ENCODE assay signal across 22 cellular contexts in genomic region chr3:24832878-24833277, GRCh38.
DNase-seq lines count a peak whose midpoint lies in the region; ATAC-seq, FAIRE-seq and TF ChIP-seq lines count a peak whose summit lies in the region.
"Had no signal": no experiment of that assay in that cellular context is flagged by ENCODE, and none has a peak within 500 bp of the region (broad histone marks: within the 10 kb centered on the region; RNA-seq: fewer than 3 reads in every experiment).

No MANE protein-coding gene starts in this region.

- H3K4me1 ChIP-seq in HEK293 (ENCODE audit: control insufficient read depth, insufficient read depth, low read length) (peaks cover 3% of the 10 kb centered on the region; the same call in 1 of the 2 replicates), RWPE2 (ENCODE audit: insufficient read depth, poor library complexity, severe bottlenecking) (no peaks in the 10 kb centered on the region), H1 (replicated peaks in 1 of 4; ENCODE audit: control insufficient read depth in 3 of 4, insufficient read depth in 4 of 4, low read length in 3 of 4) (peaks cover 0 to 10% (median 4%) of the 10 kb centered on the region in 4 experiments; a peak in 5 of 7 replicates), MM.1S (ENCODE audit: low read length) (no peaks in the 10 kb centered on the region)

- H3K36me3 ChIP-seq in HEK293 (ENCODE audit: control insufficient read depth in 2 of 2, insufficient read depth in 1 of 2, low read length in 2 of 2): no peaks in the 10 kb centered on the region
- H3K36me3 ChIP-seq in RWPE2 (ENCODE audit: low read depth): no peaks in the 10 kb centered on the region
- no peaks in the 10 kb centered on the region for H3K36me3 ChIP-seq in H1 (ENCODE audit: control insufficient read depth in 2 of 4, insufficient read depth in 4 of 4, low read length in 3 of 4)
- no peaks in the 10 kb centered on the region for H3K36me3 ChIP-seq in MM.1S (replicated peaks; ENCODE audit: insufficient read depth, low read length)
- H3K36me3 ChIP-seq: BLaER1 treated with 17β-estradiol and CSF1 and Interleukin-3, amounts not matched to agents 10 nM and 100 nM; Peyer's patch had no signal

- H3K4me2 ChIP-seq in H1 (ENCODE audit: insufficient read depth in 1 of 2, low read depth in 2 of 2, low read length in 2 of 2) (no peak overlapping the region), MM.1S (ENCODE audit: low read depth, low read length) (no peak overlapping the region)
- H3K4me2 ChIP-seq: BLaER1 treated with 17β-estradiol and CSF1 and Interleukin-3, amounts not matched to agents 10 nM and 100 nM; KMS-11 had no signal

- H3K18ac ChIP-seq in H1 (ENCODE audit: extremely low read depth, low read length): no peak overlapping the region

- peaks cover 10% of the 10 kb centered on the region for H3K4me1 Mint-ChIP-seq in neural crest cell

- no peak overlapping the region for H3K4ac ChIP-seq in H1 (replicated peaks; ENCODE audit: insufficient read length, low read depth, low read length)

- WGBS in H1 (ENCODE audit: extremely low coverage in 1 of 2, insufficient coverage in 1 of 2, insufficient read length in 1 of 2, insufficient replicate concordance in 2 of 2, low coverage in 1 of 2, low lambda C conversion rate in 2 of 2, missing lambda C conversion rate in 1 of 2), 2 experiments: 87% methylated on average over 5 of the region's 5 CpGs; no CpG with 5 or more reads in 1 of the 2 experiments

- peaks cover 41% of the 10 kb centered on the region for H3K27me3 Mint-ChIP-seq in neural crest cell (ENCODE audit: low read depth)

- peak; percentile 21; the same call in 1 of the 3 replicates for ATAC-seq in RWPE2 (ENCODE audit: low read depth)
- ATAC-seq: CD8-positive, alpha-beta T cell; GM12878 had no signal

- no peak overlapping the region for H2BK12ac ChIP-seq in H1 (ENCODE audit: low read depth, low read length)

- no peak for TF ChIP-seq EP300 in H1 (IDR thresholded peaks at IDR 0.05; ENCODE audit: borderline replicate concordance in 1 of 2, low read depth in 2 of 2, low read length in 2 of 2)

- no peak overlapping the region for H3K27ac Mint-ChIP-seq in neural crest cell (ENCODE audit: unreplicated experiment)
- H3K27ac Mint-ChIP-seq: CD8-positive, alpha-beta T cell had no signal

- H3K27ac ChIP-seq in HEK293 (ENCODE audit: extremely low read depth, low read depth, low read length) (no peak overlapping the region), RWPE2 (ENCODE audit: poor library complexity, severe bottlenecking) (no peak overlapping the region), H1 (ENCODE audit: low read depth, low read length) (no peak overlapping the region), MM.1S (ENCODE audit: low read length) (no peak overlapping the region)
- H3K27ac ChIP-seq: BLaER1 treated with 17β-estradiol and CSF1 and Interleukin-3, amounts not matched to agents 10 nM and 100 nM; KMS-11; Peyer's patch; SK-N-MC had no signal

- no peak for TF ChIP-seq RAD21 in H1 (IDR thresholded peaks at IDR 0.05 in 1 of 2, conservative IDR thresholded peaks at IDR 0.05 in 1 of 2; ENCODE audit: low read depth in 2 of 2, low read length in 2 of 2)

- H2BK5ac ChIP-seq in H1 (ENCODE audit: low read depth, low read length): no peak overlapping the region

- H3K27me3 ChIP-seq in RWPE2 (ENCODE audit: insufficient read depth, poor library complexity, severe bottlenecking) (peaks cover 37% of the 10 kb centered on the region), H1 (replicated peaks in 1 of 4; ENCODE audit: control insufficient read depth in 3 of 4, extremely low read depth in 1 of 4, insufficient read depth in 3 of 4, low read length in 3 of 4) (peaks cover 13 to 32% (median 28%) of the 10 kb centered on the region in 4 experiments), MM.1S (replicated peaks; ENCODE audit: insufficient read depth, low read length) (no peaks in the 10 kb centered on the region)

- peaks cover 17% of the 10 kb centered on the region for H3K23me2 ChIP-seq in H1 (ENCODE audit: low read depth, low read length)

- H2AFZ ChIP-seq in H1 (ENCODE audit: low read length) (peak overlapping the region; percentile 9; the same call in 1 of the 2 replicates), MM.1S (ENCODE audit: low read length) (no peak overlapping the region)

- no peak overlapping the region for H3K14ac ChIP-seq in H1 (ENCODE audit: insufficient read length)

- no peaks in the 10 kb centered on the region for H3F3A ChIP-seq in MM.1S (ENCODE audit: insufficient read depth, low read length)

- CTCF ChIA-PET in HEK293 (lab: Yijun Ruan, JAX): interaction anchor here (0.7 kb wide), 1 partner anchor 816 kb away, joined by 3 read pairs; no protein-coding TSS in a partner anchor
- CTCF ChIA-PET in H1 (lab: Charles Lee; ENCODE audit: partially characterized antibody): interaction anchor here (0.7 to 0.8 kb wide), 2 partner anchors 15 to 102 kb away, joined by 3 read pairs; no protein-coding TSS in a partner anchor

- no peaks in the 10 kb centered on the region for H3K79me1 ChIP-seq in H1 (ENCODE audit: low read depth, low read length)

- H3K79me2 ChIP-seq in H1 (ENCODE audit: control insufficient read depth in 1 of 2, insufficient read depth in 2 of 2, low read length in 2 of 2) (no peaks in the 10 kb centered on the region), MM.1S (ENCODE audit: low read length) (no peaks in the 10 kb centered on the region)

- H3K36me3 Mint-ChIP-seq in neural crest cell (ENCODE audit: low read depth): no peaks in the 10 kb centered on the region
- H3K36me3 Mint-ChIP-seq: CD8-positive, alpha-beta T cell had no signal

- H3K9me3 Mint-ChIP-seq in neural crest cell: no peaks in the 10 kb centered on the region
- H3K9me3 Mint-ChIP-seq: CD8-positive, alpha-beta T cell had no signal

- H3K4me3 ChIP-seq in HEK293 (ENCODE audit: low read depth, low read length) (no peak overlapping the region), RWPE2 (ENCODE audit: severe bottlenecking) (no peak overlapping the region), H1 (ENCODE audit: extremely low read depth in 1 of 4, insufficient read depth in 2 of 4, low read depth in 3 of 4, low read length in 4 of 4) (no peak overlapping the region), MM.1S (ENCODE audit: low read length) (no peak overlapping the region)
- H3K4me3 ChIP-seq: BLaER1 treated with 17β-estradiol and CSF1 and Interleukin-3, amounts not matched to agents 10 nM and 100 nM; GM12878; Peyer's patch; SK-N-MC had no signal

- no peak overlapping the region for H4K91ac ChIP-seq in H1 (replicated peaks; ENCODE audit: insufficient read length, low read length)

- no peaks in the 10 kb centered on the region for H3K9me2 ChIP-seq in MM.1S (replicated peaks; ENCODE audit: insufficient read depth, low read length)

- H4K5ac ChIP-seq in H1 (ENCODE audit: insufficient read length, low read depth, low read length): no peak overlapping the region

- H2BK15ac ChIP-seq in H1 (ENCODE audit: low read length): no peak overlapping the region

- no peaks in the 10 kb centered on the region for H3K9me3 ChIP-seq in HEK293 (ENCODE audit: control insufficient read depth, insufficient read depth, low read depth, low read length)
- no peaks in the 10 kb centered on the region for H3K9me3 ChIP-seq in RWPE2 (ENCODE audit: severe bottlenecking)
- no peaks in the 10 kb centered on the region for H3K9me3 ChIP-seq in H1 (ENCODE audit: insufficient read depth in 2 of 2, low read depth in 1 of 2, low read length in 1 of 2)
- no peaks in the 10 kb centered on the region for H3K9me3 ChIP-seq in MM.1S (replicated peaks; ENCODE audit: insufficient read depth, low read length)
- H3K9me3 ChIP-seq: BLaER1 treated with 17β-estradiol and CSF1 and Interleukin-3, amounts not matched to agents 10 nM and 100 nM; Peyer's patch had no signal

- no peak overlapping the region for H2BK20ac ChIP-seq in H1 (ENCODE audit: low read length)

- TF ChIP-seq CTCF in HEK293 (tag by site-specific recombination; IDR thresholded peaks at IDR 0.05) (no peak), RWPE2 (IDR thresholded peaks at IDR 0.05; ENCODE audit: poor library complexity, severe bottlenecking) (no peak), H1 (IDR thresholded peaks at IDR 0.05; ENCODE audit: control extremely low read depth in 1 of 3, insufficient read depth in 1 of 3, low read depth in 1 of 3, low read length in 3 of 3) (no peak), neural crest cell (conservative IDR thresholded peaks at IDR 0.05) (no peak), MM.1S (IDR thresholded peaks at IDR 0.05; ENCODE audit: low read length) (no peak)

- POLR2A ChIA-PET in HEK293 (lab: Yijun Ruan, JAX) (no interaction called here), H1 (lab: Charles Lee; ENCODE audit: partially characterized antibody) (no interaction called here)

- no peak for DNase-seq in RWPE2 (ENCODE audit: low spot score)
- no peak for DNase-seq in H1 (ENCODE audit: low read depth in 1 of 2, low spot score in 2 of 2)
- DNase-seq in neural crest cell (ENCODE audit: low read depth, low spot score): no peak
- DNase-seq in NCI-H226: no peak
- no peak for DNase-seq in MM.1S
- no peak for DNase-seq in GM03348 (ENCODE audit: low spot score)
- DNase-seq: Calu3; CD8-positive, alpha-beta T cell; GF-D8; H7; NCI-H1048; NCI-H1436 treated with DMSO at 0.1 percent for 48 hours; NCI-H2029; NCI-H526 treated with DMSO at 0.1 percent for 48 hours; NK-92 treated with Interleukin-12 subunit alpha and Interleukin-12 subunit beta, amount 100 ng/mL, for 24 hours; Peyer's patch; Right ventricle myocardium superior had no signal

- H3K56ac ChIP-seq in H1 (replicated peaks; ENCODE audit: insufficient read length, low read depth, low read length): no peak overlapping the region

- H3K4me3 Mint-ChIP-seq in neural crest cell: peak overlapping the region; percentile 3
- H3K4me3 Mint-ChIP-seq: CD8-positive, alpha-beta T cell had no signal

- H2BK120ac ChIP-seq in H1 (replicated peaks; ENCODE audit: low read depth, low read length): no peak overlapping the region

- H4K20me1 ChIP-seq in H1 (replicated peaks in 1 of 2; ENCODE audit: control insufficient read depth in 1 of 2, insufficient read depth in 2 of 2, low read length in 2 of 2) (peaks cover 0 to 3% of the 10 kb centered on the region in 2 experiments), MM.1S (ENCODE audit: insufficient read depth, low read length) (no peaks in the 10 kb centered on the region)
- H4K20me1 ChIP-seq: BLaER1 treated with 17β-estradiol and CSF1 and Interleukin-3, amounts not matched to agents 10 nM and 100 nM had no signal

- no peak overlapping the region for H3K23ac ChIP-seq in H1 (ENCODE audit: insufficient read length)

- no peak overlapping the region for H4K8ac ChIP-seq in H1 (ENCODE audit: extremely low read depth, insufficient read depth, low read length)

- H3K9ac ChIP-seq in H1 (replicated peaks in 1 of 4; ENCODE audit: extremely low read depth in 1 of 4, low read depth in 3 of 4, low read length in 3 of 4) (no peak overlapping the region), MM.1S (ENCODE audit: low read length) (no peak overlapping the region)
- H3K9ac ChIP-seq: BLaER1 treated with 17β-estradiol and CSF1 and Interleukin-3, amounts not matched to agents 10 nM and 100 nM; KMS-11 had no signal

- TF ChIP-seq POLR2A in H1 (IDR thresholded peaks at IDR 0.05; ENCODE audit: control extremely low read depth in 1 of 2, low read depth in 2 of 2, low read length in 2 of 2): no peak

- no peak overlapping the region for H2AK5ac ChIP-seq in H1 (ENCODE audit: low read depth, low read length)

- no peak for FAIRE-seq in H1 (lab: Jason Lieb, UNC)
- FAIRE-seq: GM12878 had no signal

TF ChIP-seq in HEK293, 187 proteins besides CTCF, POLR2A, EP300 and RAD21 (continues in another document):
- no peak for TF ChIP-seq ZNF157 (tag by site-specific recombination; IDR thresholded peaks at IDR 0.05)

Comparison
In these comparisons a context has a peak if more than half of its experiments do, and no peak if none do; other contexts are left out.
1. Of the 6 proteins assayed by ChIP-seq in both HEK293 and H1: peak only in HEK293: ATF2 and SP2; only in H1: none; in both: none; in neither: 4.